1 cellular context compared by ENCODE assay signal in genomic region chr5:171387970-171388815, GRCh38.
TF ChIP-seq lines count a peak whose summit lies in the region.

No MANE protein-coding gene starts in this region.

TF ChIP-seq in K562, 482 proteins besides CTCF, POLR2A, EP300 and RAD21 (continued from another document and continues in another):
- TF ChIP-seq, protein P1, sequence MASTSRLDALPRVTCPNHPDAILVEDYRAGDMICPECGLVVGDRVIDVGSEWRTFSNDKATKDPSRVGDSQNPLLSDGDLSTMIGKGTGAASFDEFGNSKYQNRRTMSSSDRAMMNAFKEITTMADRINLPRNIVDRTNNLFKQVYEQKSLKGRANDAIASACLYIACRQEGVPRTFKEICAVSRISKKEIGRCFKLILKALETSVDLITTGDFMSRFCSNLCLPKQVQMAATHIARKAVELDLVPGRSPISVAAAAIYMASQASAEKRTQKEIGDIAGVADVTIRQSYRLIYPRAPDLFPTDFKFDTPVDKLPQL (IDR thresholded peaks at IDR 0.05; ENCODE audit: extremely low read depth, insufficient read length), result no peak
- no peak for TF ChIP-seq ZFP30 (CRISPR knock-in tag; IDR thresholded peaks at IDR 0.05; ENCODE audit: borderline replicate concordance)
- TF ChIP-seq, protein P2, sequence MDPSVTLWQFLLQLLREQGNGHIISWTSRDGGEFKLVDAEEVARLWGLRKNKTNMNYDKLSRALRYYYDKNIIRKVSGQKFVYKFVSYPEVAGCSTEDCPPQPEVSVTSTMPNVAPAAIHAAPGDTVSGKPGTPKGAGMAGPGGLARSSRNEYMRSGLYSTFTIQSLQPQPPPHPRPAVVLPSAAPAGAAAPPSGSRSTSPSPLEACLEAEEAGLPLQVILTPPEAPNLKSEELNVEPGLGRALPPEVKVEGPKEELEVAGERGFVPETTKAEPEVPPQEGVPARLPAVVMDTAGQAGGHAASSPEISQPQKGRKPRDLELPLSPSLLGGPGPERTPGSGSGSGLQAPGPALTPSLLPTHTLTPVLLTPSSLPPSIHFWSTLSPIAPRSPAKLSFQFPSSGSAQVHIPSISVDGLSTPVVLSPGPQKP (CRISPR knock-in tag; IDR thresholded peaks at IDR 0.05), result no peak
- TF ChIP-seq, protein P3, sequence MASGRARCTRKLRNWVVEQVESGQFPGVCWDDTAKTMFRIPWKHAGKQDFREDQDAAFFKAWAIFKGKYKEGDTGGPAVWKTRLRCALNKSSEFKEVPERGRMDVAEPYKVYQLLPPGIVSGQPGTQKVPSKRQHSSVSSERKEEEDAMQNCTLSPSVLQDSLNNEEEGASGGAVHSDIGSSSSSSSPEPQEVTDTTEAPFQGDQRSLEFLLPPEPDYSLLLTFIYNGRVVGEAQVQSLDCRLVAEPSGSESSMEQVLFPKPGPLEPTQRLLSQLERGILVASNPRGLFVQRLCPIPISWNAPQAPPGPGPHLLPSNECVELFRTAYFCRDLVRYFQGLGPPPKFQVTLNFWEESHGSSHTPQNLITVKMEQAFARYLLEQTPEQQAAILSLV (tag; IDR thresholded peaks at IDR 0.05), result no peak
- TF ChIP-seq PRMT5 (CRISPR knock-in tag; IDR thresholded peaks at IDR 0.05), result no peak; the same call in 1 of the 2 replicates
- no peak for TF ChIP-seq ZNF217 (CRISPR knock-in tag; IDR thresholded peaks at IDR 0.05)
- TF ChIP-seq, protein P4, sequence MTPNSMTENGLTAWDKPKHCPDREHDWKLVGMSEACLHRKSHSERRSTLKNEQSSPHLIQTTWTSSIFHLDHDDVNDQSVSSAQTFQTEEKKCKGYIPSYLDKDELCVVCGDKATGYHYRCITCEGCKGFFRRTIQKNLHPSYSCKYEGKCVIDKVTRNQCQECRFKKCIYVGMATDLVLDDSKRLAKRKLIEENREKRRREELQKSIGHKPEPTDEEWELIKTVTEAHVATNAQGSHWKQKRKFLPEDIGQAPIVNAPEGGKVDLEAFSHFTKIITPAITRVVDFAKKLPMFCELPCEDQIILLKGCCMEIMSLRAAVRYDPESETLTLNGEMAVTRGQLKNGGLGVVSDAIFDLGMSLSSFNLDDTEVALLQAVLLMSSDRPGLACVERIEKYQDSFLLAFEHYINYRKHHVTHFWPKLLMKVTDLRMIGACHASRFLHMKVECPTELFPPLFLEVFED (CRISPR knock-in tag; conservative IDR thresholded peaks at IDR 0.05), result no peak; the same call in 1 of the 2 replicates
- TF ChIP-seq ZNF41 (CRISPR knock-in tag; conservative IDR thresholded peaks at IDR 0.05), result no peak
- TF ChIP-seq ZNF444 (CRISPR knock-in tag; IDR thresholded peaks at IDR 0.05), result no peak
- no peak for TF ChIP-seq TRIM24 (IDR thresholded peaks at IDR 0.05)
- no peak for TF ChIP-seq TCFL5 (CRISPR knock-in tag; conservative IDR thresholded peaks at IDR 0.05)
- 0 out of 2 replicates have a peak, but pooled peaks have one; percentile 48 for TF ChIP-seq GABPA (tag; conservative IDR thresholded peaks at IDR 0.05; ENCODE audit: low read depth)
- no peak for TF ChIP-seq TBP (optimal IDR thresholded peaks at IDR 0.05; ENCODE audit: low read depth, low read length)
- TF ChIP-seq NFXL1 (CRISPR knock-in tag; IDR thresholded peaks at IDR 0.05), result no peak
- TF ChIP-seq ZBTB12 (CRISPR knock-in tag; IDR thresholded peaks at IDR 0.05), result no peak
- TF ChIP-seq SETDB1 (IDR thresholded peaks at IDR 0.05; ENCODE audit: low read length), result no peak
- no peak; a peak in 1 of 4 replicates for TF ChIP-seq KDM1A (IDR thresholded peaks at IDR 0.05)
- TF ChIP-seq ARID3B (CRISPR knock-in tag; IDR thresholded peaks at IDR 0.05; ENCODE audit: borderline replicate concordance), result no peak
- TF ChIP-seq PTRF (tag; IDR thresholded peaks at IDR 0.05), result no peak
- TF ChIP-seq KLF10 (CRISPR knock-in tag; IDR thresholded peaks at IDR 0.05), result no peak
- TF ChIP-seq ZNF384 (IDR thresholded peaks at IDR 0.05; ENCODE audit: low read depth, low read length), result no peak
- TF ChIP-seq ZNF644 (tag; IDR thresholded peaks at IDR 0.05; ENCODE audit: low read depth), result no peak
- TF ChIP-seq NCOA1 (IDR thresholded peaks at IDR 0.05; ENCODE audit: low read depth), result no peak
- no peak for TF ChIP-seq ZNF212 (CRISPR knock-in tag; IDR thresholded peaks at IDR 0.05)
- TF ChIP-seq, protein P5, sequence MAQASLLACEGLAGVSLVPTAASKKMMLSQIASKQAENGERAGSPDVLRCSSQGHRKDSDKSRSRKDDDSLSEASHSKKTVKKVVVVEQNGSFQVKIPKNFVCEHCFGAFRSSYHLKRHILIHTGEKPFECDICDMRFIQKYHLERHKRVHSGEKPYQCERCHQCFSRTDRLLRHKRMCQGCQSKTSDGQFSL (CRISPR knock-in tag; IDR thresholded peaks at IDR 0.05), result peak; percentile 68
- TF ChIP-seq, protein P5 (tag; IDR thresholded peaks at IDR 0.05), result peak in 1 of 2 experiments; percentile 66; a peak in 1 of 4 replicates
- no peak for TF ChIP-seq DMBX1 (CRISPR knock-in tag; IDR thresholded peaks at IDR 0.05; ENCODE audit: borderline replicate concordance)
- peak; percentile 98 for TF ChIP-seq ARID4B (CRISPR knock-in tag; IDR thresholded peaks at IDR 0.05)
- TF ChIP-seq BACH1 (tag; IDR thresholded peaks at IDR 0.05), result no peak
- no peak for TF ChIP-seq ZBTB1 (CRISPR knock-in tag; IDR thresholded peaks at IDR 0.05; ENCODE audit: borderline replicate concordance, low read depth)
- TF ChIP-seq XRCC5 (IDR thresholded peaks at IDR 0.05; ENCODE audit: low read depth, low read length), result no peak
- TF ChIP-seq RB1 (IDR thresholded peaks at IDR 0.05; ENCODE audit: low read depth), result 0 out of 2 replicates have a peak, but pooled peaks have one; percentile 9
- no peak for TF ChIP-seq PYGO2 (tag; IDR thresholded peaks at IDR 0.05)
- no peak for TF ChIP-seq ZNF696 (CRISPR knock-in tag; conservative IDR thresholded peaks at IDR 0.05)
- TF ChIP-seq, protein P6, sequence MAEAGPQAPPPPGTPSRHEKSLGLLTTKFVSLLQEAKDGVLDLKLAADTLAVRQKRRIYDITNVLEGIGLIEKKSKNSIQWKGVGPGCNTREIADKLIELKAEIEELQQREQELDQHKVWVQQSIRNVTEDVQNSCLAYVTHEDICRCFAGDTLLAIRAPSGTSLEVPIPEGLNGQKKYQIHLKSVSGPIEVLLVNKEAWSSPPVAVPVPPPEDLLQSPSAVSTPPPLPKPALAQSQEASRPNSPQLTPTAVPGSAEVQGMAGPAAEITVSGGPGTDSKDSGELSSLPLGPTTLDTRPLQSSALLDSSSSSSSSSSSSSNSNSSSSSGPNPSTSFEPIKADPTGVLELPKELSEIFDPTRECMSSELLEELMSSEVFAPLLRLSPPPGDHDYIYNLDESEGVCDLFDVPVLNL (CRISPR knock-in tag; IDR thresholded peaks at IDR 0.05; ENCODE audit: low read depth), result peak; percentile 84
- no peak for TF ChIP-seq WHSC1 (IDR thresholded peaks at IDR 0.05; ENCODE audit: low read length)
- TF ChIP-seq TSC22D4 (tag; IDR thresholded peaks at IDR 0.05), result no peak
- peak; percentile 49 for TF ChIP-seq NCOR1 (IDR thresholded peaks at IDR 0.05)
- peak; percentile 81 for TF ChIP-seq HNRNPH1 (optimal IDR thresholded peaks at IDR 0.05; ENCODE audit: low read depth, low read length)
- TF ChIP-seq GATAD2A (IDR thresholded peaks at IDR 0.05), result no peak
- peak; percentile 89 for TF ChIP-seq POLR2G (IDR thresholded peaks at IDR 0.05; ENCODE audit: low read depth, low read length)
- TF ChIP-seq, protein P7, sequence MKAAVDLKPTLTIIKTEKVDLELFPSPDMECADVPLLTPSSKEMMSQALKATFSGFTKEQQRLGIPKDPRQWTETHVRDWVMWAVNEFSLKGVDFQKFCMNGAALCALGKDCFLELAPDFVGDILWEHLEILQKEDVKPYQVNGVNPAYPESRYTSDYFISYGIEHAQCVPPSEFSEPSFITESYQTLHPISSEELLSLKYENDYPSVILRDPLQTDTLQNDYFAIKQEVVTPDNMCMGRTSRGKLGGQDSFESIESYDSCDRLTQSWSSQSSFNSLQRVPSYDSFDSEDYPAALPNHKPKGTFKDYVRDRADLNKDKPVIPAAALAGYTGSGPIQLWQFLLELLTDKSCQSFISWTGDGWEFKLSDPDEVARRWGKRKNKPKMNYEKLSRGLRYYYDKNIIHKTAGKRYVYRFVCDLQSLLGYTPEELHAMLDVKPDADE (conservative IDR thresholded peaks at IDR 0.05; ENCODE audit: control insufficient read depth, low read depth, low read length), result peak; percentile 96
- no peak for TF ChIP-seq NR3C1 (CRISPR knock-in tag; IDR thresholded peaks at IDR 0.05)
- TF ChIP-seq HDGF (IDR thresholded peaks at IDR 0.05), result no peak
- no peak for TF ChIP-seq MEIS2 (IDR thresholded peaks at IDR 0.05; ENCODE audit: partially characterized antibody)
- no peak for TF ChIP-seq NFE2L1 (tag; IDR thresholded peaks at IDR 0.05; ENCODE audit: borderline replicate concordance, low read depth)
- no peak for TF ChIP-seq ZNF436 (CRISPR knock-in tag; IDR thresholded peaks at IDR 0.05)
- peak; percentile 65; the same call in 1 of the 2 replicates for TF ChIP-seq SP1 (CRISPR knock-in tag; IDR thresholded peaks at IDR 0.05)
- no peak for TF ChIP-seq SMARCB1 (IDR thresholded peaks at IDR 0.05; ENCODE audit: insufficient read length, low read depth)
- TF ChIP-seq CBX5 (IDR thresholded peaks at IDR 0.05; ENCODE audit: borderline replicate concordance, low read depth), result no peak
- TF ChIP-seq, protein P8, sequence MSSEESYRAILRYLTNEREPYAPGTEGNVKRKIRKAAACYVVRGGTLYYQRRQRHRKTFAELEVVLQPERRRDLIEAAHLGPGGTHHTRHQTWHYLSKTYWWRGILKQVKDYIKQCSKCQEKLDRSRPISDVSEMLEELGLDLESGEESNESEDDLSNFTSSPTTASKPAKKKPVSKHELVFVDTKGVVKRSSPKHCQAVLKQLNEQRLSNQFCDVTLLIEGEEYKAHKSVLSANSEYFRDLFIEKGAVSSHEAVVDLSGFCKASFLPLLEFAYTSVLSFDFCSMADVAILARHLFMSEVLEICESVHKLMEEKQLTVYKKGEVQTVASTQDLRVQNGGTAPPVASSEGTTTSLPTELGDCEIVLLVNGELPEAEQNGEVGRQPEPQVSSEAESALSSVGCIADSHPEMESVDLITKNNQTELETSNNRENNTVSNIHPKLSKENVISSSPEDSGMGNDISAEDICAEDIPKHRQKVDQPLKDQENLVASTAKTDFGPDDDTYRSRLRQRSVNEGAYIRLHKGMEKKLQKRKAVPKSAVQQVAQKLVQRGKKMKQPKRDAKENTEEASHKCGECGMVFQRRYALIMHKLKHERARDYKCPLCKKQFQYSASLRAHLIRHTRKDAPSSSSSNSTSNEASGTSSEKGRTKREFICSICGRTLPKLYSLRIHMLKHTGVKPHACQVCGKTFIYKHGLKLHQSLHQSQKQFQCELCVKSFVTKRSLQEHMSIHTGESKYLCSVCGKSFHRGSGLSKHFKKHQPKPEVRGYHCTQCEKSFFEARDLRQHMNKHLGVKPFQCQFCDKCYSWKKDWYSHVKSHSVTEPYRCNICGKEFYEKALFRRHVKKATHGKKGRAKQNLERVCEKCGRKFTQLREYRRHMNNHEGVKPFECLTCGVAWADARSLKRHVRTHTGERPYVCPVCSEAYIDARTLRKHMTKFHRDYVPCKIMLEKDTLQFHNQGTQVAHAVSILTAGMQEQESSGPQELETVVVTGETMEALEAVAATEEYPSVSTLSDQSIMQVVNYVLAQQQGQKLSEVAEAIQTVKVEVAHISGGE (CRISPR knock-in tag; IDR thresholded peaks at IDR 0.05), result no peak
- TF ChIP-seq L3MBTL2 (IDR thresholded peaks at IDR 0.05), result peak; percentile 93
- no peak for TF ChIP-seq SMARCC2 (IDR thresholded peaks at IDR 0.05; ENCODE audit: low read depth)
- no peak for TF ChIP-seq CREBBP (IDR thresholded peaks at IDR 0.05; ENCODE audit: low read depth, low read length)
